ENCODE assay signal across 17 cellular contexts in genomic region chr15:51046799-51047449, GRCh38. TPM values are rescaled to one million over a fixed set of nuclear protein-coding genes. Genes with fewer than 3 reads are reported as not detected.
DNase-seq lines count a peak whose midpoint lies in the region; ATAC-seq and TF ChIP-seq lines count a peak whose summit lies in the region.
"Had no signal": no experiment of that assay in that cellular context is flagged by ENCODE, and none has a peak within 500 bp of the region (broad histone marks: within the 10 kb centered on the region; RNA-seq: fewer than 3 reads in every experiment).

No MANE protein-coding gene starts in this region.

- H3K79me1 ChIP-seq in mesendoderm (ENCODE audit: low read length): no peaks in the 10 kb centered on the region

- DNase-seq in heart right ventricle (peak; percentile 20 to 34), Right ventricle myocardium inferior (ENCODE audit: missing footprints) (no peak), esophagus squamous epithelium (lab: John Stamatoyannopoulos, UW) (no peak), mesendoderm (no peak), aorta (no peak), NOMO-1 treated with dmso at 0.1 percent for 144 hours (lab: John Stamatoyannopoulos, UW; ENCODE audit: unreplicated experiment) (no peak), GDM1 (lab: John Stamatoyannopoulos, UW) (no peak)
- DNase-seq: ACHN; activated T-cell treated with anti-CD3 and anti-CD28 coated beads, Interleukin-2, amount 50 U/mL, for 24 hours; endodermal cell; HFFc6; naive thymus-derived CD4-positive, alpha-beta T cell; NCI-H2029; spleen; upper lobe of left lung had no signal

- TF ChIP-seq CTCF in heart right ventricle (IDR thresholded peaks at IDR 0.05) (no peak), esophagus squamous epithelium (IDR thresholded peaks at IDR 0.05) (no peak)

- no peak overlapping the region for H2AK5ac ChIP-seq in mesendoderm (ENCODE audit: low read length)

- H3K18ac ChIP-seq in mesendoderm (ENCODE audit: low read length): no peak overlapping the region

- H4K8ac ChIP-seq in mesendoderm (ENCODE audit: low read depth, low read length): no peak overlapping the region

- intact Hi-C loops in heart right ventricle (cut with DNase I) (no loop called here), Right ventricle myocardium inferior (cut with DNase I) (no loop called here), esophagus squamous epithelium (cut with DNase I) (no loop called here), aorta (cut with DNase I) (no loop called here)

- H3K36me3 ChIP-seq in heart right ventricle (no peaks in the 10 kb centered on the region), esophagus squamous epithelium (no peaks in the 10 kb centered on the region), mesendoderm (ENCODE audit: control insufficient read depth, insufficient read depth, low read length) (no peaks in the 10 kb centered on the region), aorta (ENCODE audit: control insufficient read depth in 1 of 2, insufficient read depth in 2 of 2, low read length in 1 of 2) (no peaks in the 10 kb centered on the region)
- H3K36me3 ChIP-seq: spleen, upper lobe of left lung had no signal

- H3K23ac ChIP-seq in mesendoderm (ENCODE audit: low read length): no peak overlapping the region

- H2BK120ac ChIP-seq in mesendoderm (ENCODE audit: low read depth, low read length): no peak overlapping the region

- H3K4me1 ChIP-seq in heart right ventricle: peaks cover 3 to 40% (median 28%) of the 10 kb centered on the region in 9 donors
- peaks cover 10 to 44% (median 12%) of the 10 kb centered on the region in 3 donors for H3K4me1 ChIP-seq in esophagus squamous epithelium
- peaks cover 11% of the 10 kb centered on the region for H3K4me1 ChIP-seq in mesendoderm (ENCODE audit: control insufficient read depth, low read depth, low read length)
- peaks cover 0 to 2% of the 10 kb centered on the region in 2 donors for H3K4me1 ChIP-seq in aorta (ENCODE audit: control insufficient read depth in 1 of 2, insufficient read depth in 2 of 2, low read length in 2 of 2)

- ATAC-seq in heart right ventricle (no peak), Right ventricle myocardium inferior (no peak), aorta (ENCODE audit: low FRiP score) (peak; percentile 67), HG02623 (IDR thresholded peaks at IDR 0.05; ENCODE audit: unreplicated experiment) (no peak)
- ATAC-seq: activated CD4-positive, CD25-positive, alpha-beta regulatory T cell treated with anti-CD3 and anti-CD28 coated beads, Interleukin-2, amount 50 U/mL, for 24 hours; naive thymus-derived CD4-positive, alpha-beta T cell had no signal

- no peak overlapping the region for H3K4me3 ChIP-seq in heart right ventricle
- H3K4me3 ChIP-seq in esophagus squamous epithelium: no peak overlapping the region
- H3K4me3 ChIP-seq in mesendoderm (ENCODE audit: low read length): no peak overlapping the region
- no peak overlapping the region for H3K4me3 ChIP-seq in aorta (ENCODE audit: low read length in 2 of 2)
- H3K4me3 ChIP-seq: spleen, upper lobe of left lung had no signal

- H3K27ac ChIP-seq in heart right ventricle: no peak overlapping the region
- H3K27ac ChIP-seq in esophagus squamous epithelium: peak overlapping the region in 3 of 4 donors; percentile 25 to 53 (median 29)
- H3K27ac ChIP-seq in mesendoderm (ENCODE audit: low read depth, low read length): peak overlapping the region; percentile 5
- H3K27ac ChIP-seq in aorta (ENCODE audit: low read depth in 1 of 2, low read length in 2 of 2): no peak overlapping the region
- H3K27ac ChIP-seq: upper lobe of left lung had no signal

- no peak overlapping the region for H2BK5ac ChIP-seq in mesendoderm (ENCODE audit: low read length)

- no peak overlapping the region for H3K56ac ChIP-seq in mesendoderm (ENCODE audit: low read length)

- H3K27me3 ChIP-seq in heart right ventricle: no peaks in the 10 kb centered on the region
- H3K27me3 ChIP-seq in esophagus squamous epithelium: no peaks in the 10 kb centered on the region
- H3K27me3 ChIP-seq in mesendoderm (ENCODE audit: insufficient read depth, low read length, poor library complexity): no peaks in the 10 kb centered on the region
- no peaks in the 10 kb centered on the region for H3K27me3 ChIP-seq in aorta (ENCODE audit: control insufficient read depth in 1 of 2, insufficient read depth in 2 of 2, low read length in 1 of 2)
- H3K27me3 ChIP-seq: spleen, upper lobe of left lung had no signal

- TF ChIP-seq POLR2A in esophagus squamous epithelium (IDR thresholded peaks at IDR 0.05): no peak

- no peak overlapping the region for H3K9ac ChIP-seq in mesendoderm (ENCODE audit: low read length)

- no peaks in the 10 kb centered on the region for H3K79me2 ChIP-seq in mesendoderm (ENCODE audit: control insufficient read depth, insufficient read depth, low read length)

- 48 to 50% methylated on average over 3 of the region's 3 CpGs for WGBS in heart right ventricle, 2 donors
- WGBS in esophagus squamous epithelium, 2 donors: 36 to 64% methylated on average over 3 of the region's 3 CpGs
- no CpG with 5 or more reads among the region's 3 CpGs for WGBS in mesendoderm (ENCODE audit: extremely low coverage, insufficient coverage, low lambda C conversion rate)
- 32 to 34% methylated on average over 3 of the region's 3 CpGs for WGBS in aorta, 2 donors

- no peak overlapping the region for H2BK15ac ChIP-seq in mesendoderm (replicated peaks; ENCODE audit: low read depth)

- no peaks in the 10 kb centered on the region for H3K9me3 ChIP-seq in heart right ventricle
- H3K9me3 ChIP-seq in esophagus squamous epithelium: no peaks in the 10 kb centered on the region
- H3K9me3 ChIP-seq in aorta (ENCODE audit: control insufficient read depth, low read length): no peaks in the 10 kb centered on the region
- H3K9me3 ChIP-seq: spleen, upper lobe of left lung had no signal

- H3K4ac ChIP-seq in mesendoderm (ENCODE audit: low read depth, low read length): no peak overlapping the region

- H3K4me2 ChIP-seq in mesendoderm (ENCODE audit: low read length): no peak overlapping the region

- H4K5ac ChIP-seq in mesendoderm (ENCODE audit: low read length): no peak overlapping the region

RNA-seq across cellular contexts. Expression of gene TNFAIP8L3, which starts 47.8 kb away (rescaled TPM):
- total RNA-seq in heart right ventricle (1 to 10 TPM; 2.2 to 9.3 (median 3.4) TPM), Right ventricle myocardium inferior (8.5 TPM), esophagus squamous epithelium (10 to 100 TPM in 2 of 4 donors, 1 to 10 TPM in 2; 3.7 to 13.1 (median 8.1) TPM), aorta (10 to 100 TPM; 24.5 to 48.4 TPM)
- polyA plus RNA-seq in heart right ventricle (10 to 100 TPM in 1 of 2 donors, 1 to 10 TPM in 1; 1.3 to 14.4 TPM), aorta (10 to 100 TPM; 26.4 to 28.0 TPM)
- 0.14 TPM for polyA plus RNA-seq in mesendoderm (2013, experiment 1 of 2)
- polyA plus RNA-seq in mesendoderm (2013, experiment 2 of 2): 0.13 TPM
- total RNA-seq: naive thymus-derived CD4-positive, alpha-beta T cell had no signal
- polyA plus RNA-seq: naive thymus-derived CD4-positive, alpha-beta T cell had no signal

Comparison
In these comparisons a context has a peak if more than half of its experiments do, and no peak if none do; other contexts are left out.
1. DNase-seq: peak in heart right ventricle (2 of 2); none in Right ventricle myocardium inferior (single experiment), esophagus squamous epithelium (single experiment), mesendoderm (single experiment), aorta (0 of 2), NOMO-1 treated with dmso at 0.1 percent for 144 hours (single experiment) and GDM1 (single experiment).
2. H3K27ac ChIP-seq: peak in esophagus squamous epithelium (3 of 4) and mesendoderm (single experiment); none in heart right ventricle (0 of 10) and aorta (0 of 2).